ENCODE assay signal across 13 cellular contexts in genomic region chr6:112951829-112952228, GRCh38.
DNase-seq lines count a peak whose midpoint lies in the region; ATAC-seq and TF ChIP-seq lines count a peak whose summit lies in the region.
"Had no signal": no experiment of that assay in that cellular context is flagged by ENCODE, and none has a peak within 500 bp of the region (broad histone marks: within the 10 kb centered on the region; RNA-seq: fewer than 3 reads in every experiment).

No MANE protein-coding gene starts in this region.

- peak; percentile 98 for DNase-seq in NCI-H1105 (lab: John Stamatoyannopoulos, UW)
- peak; percentile 1 for DNase-seq in NCI-H2171 (lab: John Stamatoyannopoulos, UW)
- DNase-seq in RPMI8226 = peak; percentile 3
- peak; percentile 46 for DNase-seq in mesenchymal stem cell
- DNase-seq in ascending aorta (ENCODE audit: low spot score in 2 of 2) = no peak
- DNase-seq: activated CD4-positive, alpha-beta T cell treated with anti-CD3 and anti-CD28 coated beads, Interleukin-2, amount 50 U/mL, for 4 hours; dorsolateral prefrontal cortex; left ventricle myocardium inferior; NCI-H526; stimulated activated CD4-positive, alpha-beta T cell treated with anti-CD3 and anti-CD28 coated beads, Interleukin-2, amount 100 ng/mL, for 48 hours had no signal

- ATAC-seq in GM18868 (IDR thresholded peaks at IDR 0.05; ENCODE audit: unreplicated experiment) (no peak), HG03457 (IDR thresholded peaks at IDR 0.05; ENCODE audit: unreplicated experiment) (no peak)
- ATAC-seq: esophagus mucosa had no signal

- no peak overlapping the region for H3K4me2 ChIP-seq in mesenchymal stem cell (ENCODE audit: low read length, poor library complexity, severe bottlenecking)

- H3K4ac ChIP-seq in mesenchymal stem cell (ENCODE audit: low read depth in 1 of 2, low read length in 2 of 2) = no peak overlapping the region

- intact Hi-C loops in ascending aorta (cut with DNase I) = no loop called here

- no peaks in the 10 kb centered on the region for H3K27me3 ChIP-seq in mesenchymal stem cell (ENCODE audit: control insufficient read depth in 1 of 2, insufficient read depth in 1 of 2, low read length in 2 of 2)
- no peaks in the 10 kb centered on the region for H3K27me3 ChIP-seq in ascending aorta
- H3K27me3 ChIP-seq: dorsolateral prefrontal cortex had no signal

- no peaks in the 10 kb centered on the region for H3K36me3 ChIP-seq in mesenchymal stem cell (ENCODE audit: control insufficient read depth in 1 of 2, insufficient read depth in 2 of 2, low read depth in 1 of 2, low read length in 2 of 2)
- H3K36me3 ChIP-seq in ascending aorta = no peaks in the 10 kb centered on the region
- H3K36me3 ChIP-seq: left ventricle myocardium inferior had no signal

- H2BK15ac ChIP-seq in mesenchymal stem cell (ENCODE audit: low read depth, poor library complexity, severe bottlenecking) = no peak overlapping the region

- no peak for TF ChIP-seq CTCF in ascending aorta (IDR thresholded peaks at IDR 0.05)

- no CpG with 5 or more reads among the region's 1 CpG for WGBS in mesenchymal stem cell

- H3K27ac ChIP-seq in mesenchymal stem cell (ENCODE audit: low read length, poor library complexity, severe bottlenecking) = no peak overlapping the region
- no peak overlapping the region for H3K27ac ChIP-seq in ascending aorta
- H3K27ac ChIP-seq: dorsolateral prefrontal cortex, left ventricle myocardium inferior had no signal

- H3K9me3 ChIP-seq in mesenchymal stem cell (ENCODE audit: control insufficient read depth, low read length) (no peaks in the 10 kb centered on the region), ascending aorta (no peaks in the 10 kb centered on the region)
- H3K9me3 ChIP-seq: left ventricle myocardium inferior had no signal

- H2BK12ac ChIP-seq in mesenchymal stem cell (ENCODE audit: low read length in 2 of 2) = no peak overlapping the region

- no peak overlapping the region for H2BK5ac ChIP-seq in mesenchymal stem cell (ENCODE audit: low read depth, low read length, poor library complexity, severe bottlenecking)

- no peak overlapping the region for H3K14ac ChIP-seq in mesenchymal stem cell (ENCODE audit: low read length in 2 of 2)

- no peak overlapping the region for H2BK120ac ChIP-seq in mesenchymal stem cell (ENCODE audit: low read depth, low read length)

- no peak overlapping the region for H3K9ac ChIP-seq in mesenchymal stem cell (ENCODE audit: low read length)

- H3K4me1 ChIP-seq in mesenchymal stem cell (ENCODE audit: control insufficient read depth, insufficient read depth, low read depth, low read length) = no peaks in the 10 kb centered on the region
- no peaks in the 10 kb centered on the region for H3K4me1 ChIP-seq in ascending aorta

- H3K18ac ChIP-seq in mesenchymal stem cell (ENCODE audit: low read depth in 1 of 2, low read length in 2 of 2) = no peak overlapping the region

- no peak overlapping the region for H4K8ac ChIP-seq in mesenchymal stem cell (ENCODE audit: low read length)

- H2AFZ ChIP-seq in mesenchymal stem cell (ENCODE audit: low read depth, low read length) = no peak overlapping the region

- no peak overlapping the region for H2AK5ac ChIP-seq in mesenchymal stem cell (ENCODE audit: low read length, severe bottlenecking)

- H3K23ac ChIP-seq in mesenchymal stem cell (ENCODE audit: low read length in 2 of 2) = no peak overlapping the region

- H3K79me1 ChIP-seq in mesenchymal stem cell (replicated peaks; ENCODE audit: low read length, poor library complexity, severe bottlenecking) = no peaks in the 10 kb centered on the region

- no peak overlapping the region for H3K4me3 ChIP-seq in mesenchymal stem cell (ENCODE audit: insufficient read depth in 1 of 2, low read depth in 1 of 2, low read length in 2 of 2)
- H3K4me3 ChIP-seq in ascending aorta = no peak overlapping the region
- H3K4me3 ChIP-seq: dorsolateral prefrontal cortex, left ventricle myocardium inferior had no signal

- no peak overlapping the region for H4K91ac ChIP-seq in mesenchymal stem cell (ENCODE audit: low read length)

Comparison
In these comparisons a context has a peak if more than half of its experiments do, and no peak if none do; other contexts are left out.
1. DNase-seq: peak in NCI-H1105 (single experiment), NCI-H2171 (single experiment), RPMI8226 (single experiment) and mesenchymal stem cell (single experiment); none in ascending aorta (0 of 2).